ENCODE assay signal across 1 cellular context in the genomic region with DNA sequence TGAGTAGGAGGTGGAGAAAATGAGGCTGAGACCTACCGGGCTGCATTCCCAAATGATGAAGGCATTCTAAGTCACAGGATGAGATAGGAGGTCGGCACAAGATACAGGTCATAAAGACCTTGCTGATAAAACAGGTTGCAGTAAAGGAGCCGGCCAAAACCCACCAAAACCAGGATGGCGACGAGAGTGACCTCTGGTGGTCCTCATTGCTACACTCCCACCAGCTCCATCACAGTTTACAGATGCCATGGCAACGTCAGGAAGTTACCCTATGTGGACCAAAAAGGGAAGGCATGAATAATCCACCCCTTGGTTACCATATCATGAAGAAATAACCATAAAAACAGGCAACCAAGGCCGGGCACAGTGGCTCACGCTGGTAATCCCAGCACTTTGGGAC.
A peak's percentile ranks its signal among the peaks of the same experiment; 100 is the strongest.
TF ChIP-seq lines count a peak whose summit lies in the region.

No MANE protein-coding gene starts in this region.

TF ChIP-seq in K562, 482 proteins besides CTCF, POLR2A, EP300 and RAD21:
- 0 out of 2 replicates have a peak, but pooled peaks have one; percentile 11 for TF ChIP-seq CTBP1 (IDR thresholded peaks at IDR 0.05; ENCODE audit: borderline replicate concordance)
- peak; percentile 80 for TF ChIP-seq RFX1 (IDR thresholded peaks at IDR 0.05)
- peak in 1 of 2 experiments; percentile 16; a peak in 1 of 4 replicates for TF ChIP-seq KDM1A (IDR thresholded peaks at IDR 0.05)
